Comparison of ENCODE assay signal across 28 cellular contexts in genomic region chr4:70913947-70914445, GRCh38. TPM values are rescaled to one million over a fixed set of nuclear protein-coding genes. Genes with fewer than 3 reads are reported as not detected.
DNase-seq lines count a peak whose midpoint lies in the region; ATAC-seq and TF ChIP-seq lines count a peak whose summit lies in the region.
"Had no signal": no experiment of that assay in that cellular context is flagged by ENCODE, and none has a peak within 500 bp of the region (broad histone marks: within the 10 kb centered on the region; RNA-seq: fewer than 3 reads in every experiment).

No MANE protein-coding gene starts in this region.

- H2AFZ ChIP-seq in H9 (ENCODE audit: low read length), result no peak overlapping the region

- H3K79me1 ChIP-seq in H9 (ENCODE audit: insufficient read depth, low read depth, low read length, poor library complexity, severe bottlenecking), result peaks cover 16% of the 10 kb centered on the region

- H3T11ph ChIP-seq in H9 (ENCODE audit: low read length), result no peak overlapping the region

- DNase-seq in H9 (no peak), RWPE2 (ENCODE audit: low spot score) (no peak), erythroblast (lab: John Stamatoyannopoulos, UW) (peak; percentile 28 to 44), osteocyte (ENCODE audit: extremely low spot score, unreplicated experiment) (no peak), T-helper 9 cell (no peak), left lobe of liver (ENCODE audit: low spot score) (no peak)
- DNase-seq: activated CD4-positive, alpha-beta memory T cell treated with anti-CD3 and anti-CD28 coated beads for 36 hours; activated CD8-positive, alpha-beta memory T cell treated with anti-CD3 and anti-CD28 coated beads, Interleukin-2, amount 50 U/mL, for 4 hours; activated naive CD4-positive, alpha-beta T cell treated with anti-CD3 and anti-CD28 coated beads, Interleukin-2, amount 10 ng/mL, durations not matched to agents 7 days and 5 days; Calu3; effector memory CD4-positive, alpha-beta T cell; hypothalamus; left ventricle myocardium superior; MM.1S; naive thymus-derived CD4-positive, alpha-beta T cell; NCI-H1417 treated with DMSO at 0.1 percent for 48 hours; NCI-H2081; NCI-H446; nucleus accumbens; Right ventricle myocardium superior; stimulated activated naive CD8-positive, alpha-beta T cell treated with anti-CD3 and anti-CD28 coated beads, Interleukin-15, Interleukin-2, amounts not matched to agents 100 U/mL and 50 U/mL, for 24 hours; testis had no signal

- H3K79me2 ChIP-seq in H9 (ENCODE audit: insufficient read depth, low read length), result peaks cover 16% of the 10 kb centered on the region; the same call in 1 of the 2 replicates

- H3K56ac ChIP-seq in H9 (ENCODE audit: insufficient read length, low read depth, low read length), result no peak overlapping the region

- peak; percentile 35; the same call in 1 of the 3 replicates for ATAC-seq in RWPE2 (ENCODE audit: low read depth)
- no peak for ATAC-seq in HG03354 (IDR thresholded peaks at IDR 0.05; ENCODE audit: poor library complexity, severe bottlenecking, unreplicated experiment)
- ATAC-seq in HG02759 (IDR thresholded peaks at IDR 0.05; ENCODE audit: unreplicated experiment), result no peak
- no peak for ATAC-seq in left lobe of liver
- ATAC-seq: activated CD4-positive, CD25-positive, alpha-beta regulatory T cell treated with anti-CD3 and anti-CD28 coated beads, Interleukin-2, amount 50 U/mL, for 24 hours; esophagus mucosa; naive thymus-derived CD4-positive, alpha-beta T cell; stimulated activated naive CD8-positive, alpha-beta T cell treated with anti-CD3 and anti-CD28 coated beads, Interleukin-15, Interleukin-2, amounts not matched to agents 100 U/mL and 50 U/mL, for 24 hours had no signal

- H3K36me3 Mint-ChIP-seq in H9 (ENCODE audit: insufficient read depth in 1 of 3, low read depth in 3 of 3) (peaks cover 9 to 23% (median 10%) of the 10 kb centered on the region in 3 experiments), osteocyte (ENCODE audit: unreplicated experiment) (no peaks in the 10 kb centered on the region)

- no peak overlapping the region for H3K14ac ChIP-seq in H9 (ENCODE audit: insufficient read depth, low read length)

- H3K9me3 Mint-ChIP-seq in H9, result no peaks in the 10 kb centered on the region; a peak in 1 of 5 replicates
- no peaks in the 10 kb centered on the region for H3K9me3 Mint-ChIP-seq in osteocyte (ENCODE audit: unreplicated experiment)
- H3K9me3 Mint-ChIP-seq: activated CD4-positive, alpha-beta memory T cell treated with anti-CD3 and anti-CD28 coated beads for 36 hours; activated naive CD4-positive, alpha-beta T cell treated with anti-CD3 and anti-CD28 coated beads, Interleukin-2, amount 10 ng/mL, durations not matched to agents 7 days and 5 days; T-helper 2 cell treated with Interferon-gamma antibody and Interleukin-4, amounts not matched to agents 5 μg/mL and 100 μg/mL, for 36 hours had no signal

- no CpG with 5 or more reads among the region's 2 CpGs for whole genome bisulfite sequencing in H9 (ENCODE audit: extremely low coverage, insufficient read length, low lambda C conversion rate)

- no peak overlapping the region for H3K27ac ChIP-seq in H9 (ENCODE audit: insufficient read length, low read depth, low read length)
- H3K27ac ChIP-seq in RWPE2 (ENCODE audit: poor library complexity, severe bottlenecking), result peak overlapping the region; percentile 68
- H3K27ac ChIP-seq: testis, vagina had no signal

- no peak overlapping the region for H4K5ac ChIP-seq in H9 (ENCODE audit: insufficient read length, low read depth, low read length)

- H3K36me3 ChIP-seq in RWPE2 (ENCODE audit: low read depth), result no peaks in the 10 kb centered on the region

- no peak overlapping the region for H3K9ac ChIP-seq in H9 (ENCODE audit: extremely low read depth, insufficient read length, low read length)

- no peak overlapping the region for H2BK5ac ChIP-seq in H9 (ENCODE audit: insufficient read length, low read length)

- H3K4me2 ChIP-seq in H9 (ENCODE audit: insufficient read depth, insufficient read length, low read length), result no peak overlapping the region

- peak; percentile 28; the same call in 2 of the 3 replicates for TF ChIP-seq CTCF in H9 (conservative IDR thresholded peaks at IDR 0.05)
- TF ChIP-seq CTCF in RWPE2 (IDR thresholded peaks at IDR 0.05; ENCODE audit: poor library complexity, severe bottlenecking), result no peak
- no peak for TF ChIP-seq CTCF in osteocyte (IDR thresholded peaks at IDR 0.05)

- H3K4me1 ChIP-seq in H9 (ENCODE audit: insufficient read depth, low read length), result no peaks in the 10 kb centered on the region
- H3K4me1 ChIP-seq in RWPE2 (ENCODE audit: insufficient read depth, poor library complexity, severe bottlenecking), result peaks cover 12% of the 10 kb centered on the region
- H3K4me1 ChIP-seq: testis had no signal

- no peaks in the 10 kb centered on the region for H3K27me3 Mint-ChIP-seq in H9 (ENCODE audit: low read depth)
- no peaks in the 10 kb centered on the region for H3K27me3 Mint-ChIP-seq in osteocyte (ENCODE audit: unreplicated experiment)
- H3K27me3 Mint-ChIP-seq: activated CD4-positive, alpha-beta memory T cell treated with anti-CD3 and anti-CD28 coated beads for 36 hours; activated naive CD4-positive, alpha-beta T cell treated with anti-CD3 and anti-CD28 coated beads, Interleukin-2, amount 10 ng/mL, durations not matched to agents 7 days and 5 days; naive thymus-derived CD4-positive, alpha-beta T cell had no signal

- H3K4me3 ChIP-seq in RWPE2 (ENCODE audit: severe bottlenecking), result no peak overlapping the region
- H3K4me3 ChIP-seq: testis, vagina had no signal

- no peak overlapping the region for H2BK120ac ChIP-seq in H9 (ENCODE audit: low read depth, low read length, poor library complexity, severe bottlenecking)

- H3K27me3 ChIP-seq in H9 (ENCODE audit: insufficient read depth, low read length), result no peaks in the 10 kb centered on the region
- H3K27me3 ChIP-seq in RWPE2 (ENCODE audit: insufficient read depth, poor library complexity, severe bottlenecking), result no peaks in the 10 kb centered on the region
- H3K27me3 ChIP-seq: testis, vagina had no signal

- H3K4me3 Mint-ChIP-seq in H9 (no peak overlapping the region), osteocyte (ENCODE audit: unreplicated experiment) (no peak overlapping the region)
- H3K4me3 Mint-ChIP-seq: activated CD4-positive, alpha-beta memory T cell treated with anti-CD3 and anti-CD28 coated beads for 36 hours; activated naive CD4-positive, alpha-beta T cell treated with anti-CD3 and anti-CD28 coated beads, Interleukin-2, amount 10 ng/mL, durations not matched to agents 7 days and 5 days; naive thymus-derived CD4-positive, alpha-beta T cell; T-helper 2 cell treated with Interferon-gamma antibody and Interleukin-4, amounts not matched to agents 5 μg/mL and 100 μg/mL, for 36 hours had no signal

- H2BK20ac ChIP-seq in H9 (ENCODE audit: low read depth, low read length, poor library complexity, severe bottlenecking), result no peak overlapping the region

- H3K27ac Mint-ChIP-seq in H9, result no peak overlapping the region
- peak overlapping the region; percentile 80 for H3K27ac Mint-ChIP-seq in osteocyte (ENCODE audit: unreplicated experiment)
- H3K27ac Mint-ChIP-seq: activated CD4-positive, alpha-beta memory T cell treated with anti-CD3 and anti-CD28 coated beads for 36 hours; activated naive CD4-positive, alpha-beta T cell treated with anti-CD3 and anti-CD28 coated beads, Interleukin-2, amount 10 ng/mL, durations not matched to agents 7 days and 5 days; naive thymus-derived CD4-positive, alpha-beta T cell; T-helper 2 cell treated with Interferon-gamma antibody and Interleukin-4, amounts not matched to agents 5 μg/mL and 100 μg/mL, for 36 hours had no signal

- H3K4ac ChIP-seq in H9 (ENCODE audit: low read depth, low read length), result no peak overlapping the region

- TF ChIP-seq POLR2A in erythroblast (IDR thresholded peaks at IDR 0.05; ENCODE audit: low read length), result no peak

- H2BK15ac ChIP-seq in H9 (ENCODE audit: low read depth, low read length), result no peak overlapping the region

- no peak overlapping the region for H4K91ac ChIP-seq in H9 (ENCODE audit: insufficient read length, low read depth, low read length)

- H2BK12ac ChIP-seq in H9 (ENCODE audit: insufficient read length, low read depth, low read length), result no peak overlapping the region

- H3K9me3 ChIP-seq in H9 (ENCODE audit: control insufficient read depth, low read depth, low read length) (no peaks in the 10 kb centered on the region), RWPE2 (ENCODE audit: severe bottlenecking) (no peaks in the 10 kb centered on the region)
- H3K9me3 ChIP-seq: testis, vagina had no signal

- H3K23ac ChIP-seq in H9 (ENCODE audit: insufficient read length, low read depth, low read length), result no peak overlapping the region

- no peaks in the 10 kb centered on the region for H4K20me1 ChIP-seq in H9 (ENCODE audit: control insufficient read depth, insufficient read depth, insufficient read length)

- H2AK5ac ChIP-seq in H9 (ENCODE audit: insufficient read length, low read length), result no peak overlapping the region

- H4K8ac ChIP-seq in H9 (replicated peaks; ENCODE audit: insufficient read length, low read depth, low read length), result no peak overlapping the region

- no peak overlapping the region for H3K18ac ChIP-seq in H9 (ENCODE audit: insufficient read length, low read depth, low read length)

- no peaks in the 10 kb centered on the region for H3K23me2 ChIP-seq in H9 (ENCODE audit: insufficient read length, low read depth, low read length, poor library complexity, severe bottlenecking)

- H3K4me1 Mint-ChIP-seq in H9, result peaks cover 0 to 7% of the 10 kb centered on the region in 2 experiments; a peak in 1 of 4 replicates
- peaks cover 29% of the 10 kb centered on the region for H3K4me1 Mint-ChIP-seq in osteocyte (ENCODE audit: unreplicated experiment)
- H3K4me1 Mint-ChIP-seq: activated naive CD4-positive, alpha-beta T cell treated with anti-CD3 and anti-CD28 coated beads, Interleukin-2, amount 10 ng/mL, durations not matched to agents 7 days and 5 days had no signal

RNA-seq across cellular contexts. Expression of gene MOB1B, which starts 11.8 kb away (rescaled TPM):
- total RNA-seq in H9 (2021), result 29.5 and 30.3 TPM in 2 replicates
- total RNA-seq in osteocyte, result 25.6 and 26.0 TPM in 2 replicates
- total RNA-seq in left lobe of liver, result 6.0 TPM

Comparison
In these comparisons a context has a peak if more than half of its experiments do, and no peak if none do; other contexts are left out.
1. DNase-seq: peak in erythroblast (2 of 2); none in H9 (single experiment), RWPE2 (single experiment), osteocyte (single experiment), T-helper 9 cell (single experiment) and left lobe of liver (single experiment).